In the genomic region with DNA sequence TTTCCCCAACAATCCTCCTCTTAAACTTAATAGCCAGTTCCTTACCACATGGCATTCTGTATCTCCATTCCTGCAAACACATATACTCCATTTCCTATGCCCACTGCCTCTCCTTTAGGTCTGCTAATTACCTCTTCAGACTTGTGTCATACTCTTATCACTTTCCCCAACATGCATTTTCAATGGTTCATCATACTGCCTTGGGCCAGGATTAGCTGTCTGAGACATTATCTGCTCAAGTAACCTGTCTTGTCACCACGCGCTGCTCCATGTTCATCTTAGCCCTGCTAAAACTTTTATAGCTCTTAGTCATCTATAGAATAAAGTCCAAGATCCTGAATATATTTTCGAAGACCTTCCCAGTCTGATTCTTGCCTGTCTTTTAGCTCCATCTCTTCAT, we compare ENCODE assay signal across 1 cellular context.
TF ChIP-seq lines count a peak whose summit lies in the region.

No MANE protein-coding gene starts in this region.

TF ChIP-seq in WTC11, 78 proteins besides CTCF, POLR2A, EP300 and RAD21 (continued from another document):
- TF ChIP-seq, protein P1, sequence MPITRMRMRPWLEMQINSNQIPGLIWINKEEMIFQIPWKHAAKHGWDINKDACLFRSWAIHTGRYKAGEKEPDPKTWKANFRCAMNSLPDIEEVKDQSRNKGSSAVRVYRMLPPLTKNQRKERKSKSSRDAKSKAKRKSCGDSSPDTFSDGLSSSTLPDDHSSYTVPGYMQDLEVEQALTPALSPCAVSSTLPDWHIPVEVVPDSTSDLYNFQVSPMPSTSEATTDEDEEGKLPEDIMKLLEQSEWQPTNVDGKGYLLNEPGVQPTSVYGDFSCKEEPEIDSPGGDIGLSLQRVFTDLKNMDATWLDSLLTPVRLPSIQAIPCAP (CRISPR knock-in tag; IDR thresholded peaks at IDR 0.05), result no peak
- no peak for TF ChIP-seq CREB1 (CRISPR knock-in tag; IDR thresholded peaks at IDR 0.05)
- no peak for TF ChIP-seq JAZF1 (CRISPR knock-in tag; IDR thresholded peaks at IDR 0.05)
- no peak for TF ChIP-seq ZNF396 (CRISPR knock-in tag; IDR thresholded peaks at IDR 0.05; ENCODE audit: borderline replicate concordance)
- TF ChIP-seq RELA (CRISPR knock-in tag; IDR thresholded peaks at IDR 0.05; ENCODE audit: borderline replicate concordance), result no peak
- TF ChIP-seq, protein P2, sequence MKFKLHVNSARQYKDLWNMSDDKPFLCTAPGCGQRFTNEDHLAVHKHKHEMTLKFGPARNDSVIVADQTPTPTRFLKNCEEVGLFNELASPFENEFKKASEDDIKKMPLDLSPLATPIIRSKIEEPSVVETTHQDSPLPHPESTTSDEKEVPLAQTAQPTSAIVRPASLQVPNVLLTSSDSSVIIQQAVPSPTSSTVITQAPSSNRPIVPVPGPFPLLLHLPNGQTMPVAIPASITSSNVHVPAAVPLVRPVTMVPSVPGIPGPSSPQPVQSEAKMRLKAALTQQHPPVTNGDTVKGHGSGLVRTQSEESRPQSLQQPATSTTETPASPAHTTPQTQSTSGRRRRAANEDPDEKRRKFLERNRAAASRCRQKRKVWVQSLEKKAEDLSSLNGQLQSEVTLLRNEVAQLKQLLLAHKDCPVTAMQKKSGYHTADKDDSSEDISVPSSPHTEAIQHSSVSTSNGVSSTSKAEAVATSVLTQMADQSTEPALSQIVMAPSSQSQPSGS (CRISPR knock-in tag; IDR thresholded peaks at IDR 0.05; ENCODE audit: borderline replicate concordance, low read depth), result no peak
- TF ChIP-seq ZNF121 (CRISPR knock-in tag; IDR thresholded peaks at IDR 0.05), result no peak
- TF ChIP-seq ZNF317 (CRISPR knock-in tag; IDR thresholded peaks at IDR 0.05; ENCODE audit: borderline replicate concordance, low read depth), result no peak
- no peak for TF ChIP-seq JUN (CRISPR knock-in tag; IDR thresholded peaks at IDR 0.05)
